ENCODE assay signal across 1 cellular context in genomic region chr17:14919580-14920160, GRCh38.
TF ChIP-seq lines count a peak whose summit lies in the region.

No MANE protein-coding gene starts in this region.

TF ChIP-seq in IMR-90, 13 proteins besides CTCF, POLR2A, EP300 and RAD21:
- TF ChIP-seq RCOR1 (IDR thresholded peaks at IDR 0.05; ENCODE audit: insufficient replicate concordance, low read length), result no peak
- TF ChIP-seq MAZ (IDR thresholded peaks at IDR 0.05; ENCODE audit: borderline replicate concordance, low read depth, low read length), result no peak
- no peak for TF ChIP-seq CHD1 (IDR thresholded peaks at IDR 0.05; ENCODE audit: low read depth, low read length)
- TF ChIP-seq FOS (IDR thresholded peaks at IDR 0.05; ENCODE audit: low read depth, low read length), result no peak
- no peak for TF ChIP-seq BHLHE40 (IDR thresholded peaks at IDR 0.05; ENCODE audit: low read depth, low read length)
- no peak for TF ChIP-seq SMC3 (IDR thresholded peaks at IDR 0.05; ENCODE audit: low read depth, low read length)
- no peak for TF ChIP-seq NFE2L2 (IDR thresholded peaks at IDR 0.05; ENCODE audit: low read depth, low read length)
- TF ChIP-seq MXI1 (IDR thresholded peaks at IDR 0.05; ENCODE audit: borderline replicate concordance, low read depth, low read length), result no peak
- TF ChIP-seq, protein P1, sequence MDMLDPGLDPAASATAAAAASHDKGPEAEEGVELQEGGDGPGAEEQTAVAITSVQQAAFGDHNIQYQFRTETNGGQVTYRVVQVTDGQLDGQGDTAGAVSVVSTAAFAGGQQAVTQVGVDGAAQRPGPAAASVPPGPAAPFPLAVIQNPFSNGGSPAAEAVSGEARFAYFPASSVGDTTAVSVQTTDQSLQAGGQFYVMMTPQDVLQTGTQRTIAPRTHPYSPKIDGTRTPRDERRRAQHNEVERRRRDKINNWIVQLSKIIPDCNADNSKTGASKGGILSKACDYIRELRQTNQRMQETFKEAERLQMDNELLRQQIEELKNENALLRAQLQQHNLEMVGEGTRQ (IDR thresholded peaks at IDR 0.05; ENCODE audit: low read depth, low read length), result no peak
- TF ChIP-seq MAFK (IDR thresholded peaks at IDR 0.05; ENCODE audit: low read depth, low read length), result no peak
- no peak for TF ChIP-seq RFX5 (IDR thresholded peaks at IDR 0.05; ENCODE audit: low read depth, low read length)
- no peak for TF ChIP-seq ELK1 (IDR thresholded peaks at IDR 0.05; ENCODE audit: borderline replicate concordance, low read depth, low read length)
- TF ChIP-seq CEBPB (IDR thresholded peaks at IDR 0.05; ENCODE audit: low read depth, low read length), result no peak
TF ChIP-seq in IMR-90: peak in this region for 0.
